15 cellular contexts compared by ENCODE assay signal in genomic region chr2:8573942-8574195, GRCh38.
DNase-seq lines count a peak whose midpoint lies in the region; ATAC-seq, FAIRE-seq and TF ChIP-seq lines count a peak whose summit lies in the region.
"Had no signal": no experiment of that assay in that cellular context is flagged by ENCODE, and none has a peak within 500 bp of the region (broad histone marks: within the 10 kb centered on the region; RNA-seq: fewer than 3 reads in every experiment).

No MANE protein-coding gene starts in this region.

- TF ChIP-seq CTCF in kidney (IDR thresholded peaks at IDR 0.05; ENCODE audit: borderline replicate concordance, extremely low read depth, insufficient read depth) (no peak), GM10266 (IDR thresholded peaks at IDR 0.05; ENCODE audit: control insufficient read depth, insufficient read depth, low read depth, missing control alignments) (no peak)

- H3K36me3 ChIP-seq in kidney (ENCODE audit: control insufficient read depth in 1 of 2, insufficient read depth in 2 of 2, low read length in 2 of 2), result no peaks in the 10 kb centered on the region
- H3K36me3 ChIP-seq: cardiac muscle cell, Peyer's patch, thyroid gland had no signal

- no peak overlapping the region for H3K4me3 ChIP-seq in kidney (ENCODE audit: low read length in 2 of 2)
- H3K4me3 ChIP-seq: cardiac muscle cell, Peyer's patch, thyroid gland had no signal

- intact Hi-C loops in kidney (cut with DNase I), result no loop called here

- H3K4me3 Mint-ChIP-seq in stimulated activated naive B cell treated with anti-CD40 and anti-IgM and Interleukin-4, amounts not matched to agents 10 μg/mL and 1 μg/mL and 100 μg/mL, for 72 hours, result peak overlapping the region; percentile 10 to 77
- H3K4me3 Mint-ChIP-seq: activated CD4-positive, alpha-beta memory T cell treated with anti-CD3 and anti-CD28 coated beads for 36 hours; activated T-cell treated with anti-CD3 and anti-CD28 coated beads, Interleukin-2, amount 50 U/mL, for 4 hours had no signal

- H3K9ac ChIP-seq in kidney (ENCODE audit: low read length in 2 of 2), result peak overlapping the region in 1 of 2 donors; percentile 56

- H3K36me3 Mint-ChIP-seq in stimulated activated naive B cell treated with anti-CD40 and anti-IgM and Interleukin-4, amounts not matched to agents 10 μg/mL and 1 μg/mL and 100 μg/mL, for 72 hours, result peaks cover 4 to 17% of the 10 kb centered on the region in 2 donors
- H3K36me3 Mint-ChIP-seq: activated CD4-positive, alpha-beta memory T cell treated with anti-CD3 and anti-CD28 coated beads for 36 hours had no signal

- peak overlapping the region; percentile 68 to 92 for H3K27ac ChIP-seq in kidney (ENCODE audit: low read depth in 2 of 2, low read length in 2 of 2)
- H3K27ac ChIP-seq: cardiac muscle cell, thyroid gland had no signal

- peak; percentile 49 for DNase-seq in NCI-H82 (lab: John Stamatoyannopoulos, UW)
- DNase-seq in NCI-H82 treated with DMSO at 0.1 percent for 48 hours (lab: John Stamatoyannopoulos, UW; ENCODE audit: unreplicated experiment), result no peak
- DNase-seq in SHP77 (lab: John Stamatoyannopoulos, UW), result peak; percentile 88 to 93
- no peak for DNase-seq in kidney
- DNase-seq in stimulated activated naive B cell treated with anti-CD40 and anti-IgM and Interleukin-4, amounts not matched to agents 10 μg/mL and 1 μg/mL and 100 μg/mL, for 72 hours, result no peak
- no peak for DNase-seq in T-helper 9 cell
- DNase-seq in GF-D8 (lab: John Stamatoyannopoulos, UW), result no peak
- no peak for DNase-seq in GM10266 (ENCODE audit: extremely low spot score)
- DNase-seq: activated CD4-positive, alpha-beta memory T cell treated with anti-CD3 and anti-CD28 coated beads for 36 hours; activated T-cell treated with anti-CD3 and anti-CD28 coated beads, Interleukin-2, amount 50 U/mL, for 4 hours; DMS79; NCI-H524 treated with DMSO at 0.1 percent for 48 hours had no signal

- peaks cover 54 to 84% of the 10 kb centered on the region in 2 donors for H3K4me1 Mint-ChIP-seq in stimulated activated naive B cell treated with anti-CD40 and anti-IgM and Interleukin-4, amounts not matched to agents 10 μg/mL and 1 μg/mL and 100 μg/mL, for 72 hours

- no peak for ATAC-seq in stimulated activated naive B cell treated with anti-CD40 and anti-IgM and Interleukin-4, amounts not matched to agents 10 μg/mL and 1 μg/mL and 100 μg/mL, for 72 hours (replicated peaks)
- ATAC-seq: activated T-cell treated with anti-CD3 and anti-CD28 coated beads, Interleukin-2, amount 50 U/mL, for 4 hours had no signal

- FAIRE-seq in kidney (lab: Jason Lieb, UNC), result no peak

- H3K9me3 ChIP-seq in kidney (ENCODE audit: control insufficient read depth in 1 of 2, low read length in 2 of 2), result no peaks in the 10 kb centered on the region
- H3K9me3 ChIP-seq: Peyer's patch, thyroid gland had no signal

- H3K9me3 Mint-ChIP-seq in stimulated activated naive B cell treated with anti-CD40 and anti-IgM and Interleukin-4, amounts not matched to agents 10 μg/mL and 1 μg/mL and 100 μg/mL, for 72 hours, result peaks cover 0 to 3% of the 10 kb centered on the region in 2 donors
- H3K9me3 Mint-ChIP-seq: activated CD4-positive, alpha-beta memory T cell treated with anti-CD3 and anti-CD28 coated beads for 36 hours; activated T-cell treated with anti-CD3 and anti-CD28 coated beads, Interleukin-2, amount 50 U/mL, for 4 hours had no signal

- peaks cover 25 to 37% of the 10 kb centered on the region in 2 donors for H3K4me1 ChIP-seq in kidney (ENCODE audit: control insufficient read depth in 1 of 2, insufficient read depth in 1 of 2, low read depth in 1 of 2, low read length in 2 of 2)

- peaks cover 49 to 70% of the 10 kb centered on the region in 2 donors for H3K27me3 Mint-ChIP-seq in stimulated activated naive B cell treated with anti-CD40 and anti-IgM and Interleukin-4, amounts not matched to agents 10 μg/mL and 1 μg/mL and 100 μg/mL, for 72 hours

- H3K27ac Mint-ChIP-seq in stimulated activated naive B cell treated with anti-CD40 and anti-IgM and Interleukin-4, amounts not matched to agents 10 μg/mL and 1 μg/mL and 100 μg/mL, for 72 hours, result peak overlapping the region; percentile 85
- H3K27ac Mint-ChIP-seq: activated CD4-positive, alpha-beta memory T cell treated with anti-CD3 and anti-CD28 coated beads for 36 hours had no signal

Comparison
In these comparisons a context has a peak if more than half of its experiments do, and no peak if none do; other contexts are left out.
1. DNase-seq: peak in NCI-H82 (single experiment) and SHP77 (2 of 2); none in NCI-H82 treated with DMSO at 0.1 percent for 48 hours (single experiment), kidney (single experiment), stimulated activated naive B cell treated with anti-CD40 and anti-IgM and Interleukin-4, amounts not matched to agents 10 μg/mL and 1 μg/mL and 100 μg/mL, for 72 hours (single experiment), T-helper 9 cell (single experiment), GF-D8 (single experiment) and GM10266 (single experiment).